5 cellular contexts compared by ENCODE assay signal in genomic region chr7:122681186-122681585, GRCh38. TPM values are rescaled to one million over a fixed set of nuclear protein-coding genes. Genes with fewer than 3 reads are reported as not detected.
"Had no signal": no experiment of that assay in that cellular context is flagged by ENCODE, and none has a peak within 500 bp of the region (broad histone marks: within the 10 kb centered on the region; RNA-seq: fewer than 3 reads in every experiment).

No MANE protein-coding gene starts in this region.

RNA-seq across cellular contexts. Expression of gene RNF133, which starts 17.7 kb away (rescaled TPM):
- total RNA-seq: GM23248, H4, H7, HFFc6 had no signal
- polyA plus RNA-seq: GM23248, GM23338 had no signal

RNA-seq across cellular contexts. Expression of gene RNF148, which starts 21.5 kb away (rescaled TPM):
- total RNA-seq: GM23248, H7, HFFc6 had no signal
- polyA plus RNA-seq: GM23248, GM23338 had no signal
